ENCODE assay signal across 34 cellular contexts in the genomic region with DNA sequence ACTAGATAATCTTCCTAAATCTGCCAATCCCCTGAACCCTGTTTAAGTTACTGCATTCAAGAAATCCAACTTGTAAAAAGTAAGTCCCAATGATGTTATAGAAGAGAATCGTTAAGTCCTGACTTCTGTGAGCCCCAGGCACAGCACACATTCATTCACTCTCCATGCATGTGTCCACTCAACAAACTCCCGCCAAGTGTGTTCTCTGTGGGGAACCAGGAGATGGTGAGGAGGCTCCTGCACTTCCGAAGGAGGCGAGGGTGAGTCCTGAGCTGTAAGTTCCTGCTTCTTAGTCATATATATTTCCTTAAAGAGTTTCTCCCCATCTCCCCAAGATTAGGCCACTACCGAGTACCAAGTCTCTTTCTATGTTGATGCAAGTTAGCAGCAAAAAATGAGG.
"Had no signal": no experiment of that assay in that cellular context is flagged by ENCODE, and none has a peak within 500 bp of the region (broad histone marks: within the 10 kb centered on the region; RNA-seq: fewer than 3 reads in every experiment).

No MANE protein-coding gene starts in this region.

- H3K36me3 ChIP-seq: MG63 had no signal

- H3K27ac ChIP-seq: KMS-11 had no signal

- H3K27me3 ChIP-seq: MG63 had no signal

- DNase-seq: Karpas-422, Kasumi-1, MG63, MM.1S, MV-4-11, NCI-H1048, NCI-H1092, NCI-H1092 treated with DMSO at 0.1 percent for 48 hours, NCI-H1105, NCI-H1105 treated with DMSO at 0.1 percent for 48 hours, NCI-H1417, NCI-H1417 treated with DMSO at 0.1 percent for 48 hours, NCI-H1436, NCI-H1436 treated with DMSO at 0.1 percent for 48 hours, NCI-H146, NCI-H1694, NCI-H1694 treated with DMSO at 0.1 percent for 48 hours, NCI-H187, NCI-H187 treated with DMSO at 0.1 percent for 48 hours, NCI-H1930, NCI-H2029, NCI-H2029 treated with DMSO at 0.1 percent for 48 hours, NCI-H2081, NCI-H2081 treated with DMSO at 0.1 percent for 48 hours, NCI-H2107, NCI-H2171, NCI-H2171 treated with DMSO at 0.1 percent for 48 hours, NCI-H2227 treated with DMSO at 0.1 percent for 48 hours, NCI-H226, NCI-H345, NCI-H446, NCI-H446 treated with DMSO at 0.1 percent for 48 hours, NCI-H510A had no signal

- H3K4me3 ChIP-seq: MG63 had no signal
